In the genomic region with DNA sequence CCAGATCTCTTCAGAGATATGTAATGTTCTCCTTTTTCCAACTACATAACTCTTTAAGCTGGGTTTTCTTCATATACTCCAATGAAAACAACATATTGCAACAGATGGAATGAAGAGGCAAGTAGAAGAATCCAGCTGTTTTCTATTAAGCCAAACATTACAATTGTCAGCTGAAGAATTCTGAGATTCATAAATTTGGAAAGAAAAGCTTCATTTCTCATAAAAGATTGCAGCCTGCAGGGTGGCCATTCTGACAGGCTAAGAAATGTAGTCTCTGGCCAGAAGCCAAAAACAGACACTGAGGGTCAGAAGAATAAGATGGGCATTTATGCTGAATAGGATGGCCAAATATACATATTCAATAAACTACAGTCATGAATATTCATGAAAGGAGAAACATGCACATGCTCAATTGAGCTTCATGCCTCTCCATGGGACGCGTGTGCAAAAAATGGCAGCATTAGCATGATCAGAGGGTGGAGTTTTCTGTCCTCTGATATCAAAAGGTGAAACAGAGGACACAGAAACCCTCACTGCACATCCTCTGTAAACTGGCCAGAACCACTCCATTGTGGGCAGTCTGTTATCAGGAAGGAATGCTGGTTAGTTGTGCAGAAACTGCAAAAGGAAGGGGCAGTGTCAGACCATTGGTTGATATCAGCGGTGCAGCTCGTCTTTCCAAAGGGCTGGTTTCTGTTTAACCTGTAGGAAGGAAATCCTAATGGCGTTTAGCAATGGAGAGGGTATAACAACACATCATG, we compare ENCODE assay signal across 13 cellular contexts. TPM values are rescaled to one million over a fixed set of nuclear protein-coding genes. Genes with fewer than 3 reads are reported as not detected.
DNase-seq lines count a peak whose midpoint lies in the region; ATAC-seq, FAIRE-seq and TF ChIP-seq lines count a peak whose summit lies in the region.
"Had no signal": no experiment of that assay in that cellular context is flagged by ENCODE, and none has a peak within 500 bp of the region (broad histone marks: within the 10 kb centered on the region; RNA-seq: fewer than 3 reads in every experiment).

No MANE protein-coding gene starts in this region.

- no peak overlapping the region for H2AFZ ChIP-seq in GM23248

- H3K9me3 ChIP-seq in GM23248 (ENCODE audit: low read depth) (no peaks in the 10 kb centered on the region), adipocyte (ENCODE audit: control insufficient read depth, low read length) (no peaks in the 10 kb centered on the region), cardiac muscle cell (ENCODE audit: low read depth) (no peaks in the 10 kb centered on the region), pancreas (no peaks in the 10 kb centered on the region)
- H3K9me3 ChIP-seq: thyroid gland had no signal

- no peak for FAIRE-seq in pancreas (lab: Jason Lieb, UNC)
- FAIRE-seq in RCC 7860 (lab: Jason Lieb, UNC): no peak

- no peak for TF ChIP-seq CTCF in cardiac muscle cell (IDR thresholded peaks at IDR 0.05; ENCODE audit: low read depth, low read length)
- TF ChIP-seq CTCF in pancreas (IDR thresholded peaks at IDR 0.05): no peak

- H4K20me1 ChIP-seq in GM23248 (ENCODE audit: insufficient read depth): no peaks in the 10 kb centered on the region

- WGBS in GM23248 (ENCODE audit: low coverage in 1 of 2, low lambda C conversion rate in 2 of 2, missing lambda C conversion rate in 2 of 2), 2 experiments: 88 to 89% methylated on average over 5 of the region's 5 CpGs
- WGBS in pancreas, 2 donors: 47 to 56% methylated on average over 5 of the region's 5 CpGs

- no peaks in the 10 kb centered on the region for H3K27me3 ChIP-seq in GM23248 (replicated peaks; ENCODE audit: insufficient read depth)
- no peaks in the 10 kb centered on the region for H3K27me3 ChIP-seq in adipocyte (replicated peaks; ENCODE audit: control insufficient read depth, insufficient read depth, low read length)
- H3K27me3 ChIP-seq in cardiac muscle cell: no peaks in the 10 kb centered on the region
- no peaks in the 10 kb centered on the region for H3K27me3 ChIP-seq in pancreas
- H3K27me3 ChIP-seq: thyroid gland had no signal

- no peak overlapping the region for H3K27ac ChIP-seq in GM23248
- H3K27ac ChIP-seq in cardiac muscle cell: peak overlapping the region; percentile 30
- H3K27ac ChIP-seq in pancreas: peak overlapping the region in 1 of 4 donors; percentile 43
- H3K27ac ChIP-seq: thyroid gland had no signal

- DNase-seq in GM23248 (peak; percentile 59), adipocyte (ENCODE audit: low read depth) (peak; percentile 93), cardiac muscle cell (ENCODE audit: low read depth in 1 of 2, low spot score in 1 of 2) (peak in 1 of 2 donors; percentile 95), pancreas (no peak), NCI-H187 (lab: John Stamatoyannopoulos, UW) (no peak), mesenteric fat pad (ENCODE audit: low spot score) (no peak), RCC 7860 (ENCODE audit: low spot score) (no peak)
- no peak for DNase-seq in activated CD8-positive, alpha-beta memory T cell treated with anti-CD3 and anti-CD28 coated beads, Interleukin-2, amount 50 U/mL, for 4 hours
- DNase-seq: activated effector memory CD4-positive, alpha-beta T cell treated with anti-CD3 and anti-CD28 coated beads, Interleukin-2, amount 50 U/mL, for 16 hours; foreskin melanocyte; islet precursor cell; NCI-H2081 treated with DMSO at 0.1 percent for 48 hours; thyroid gland had no signal

- no peaks in the 10 kb centered on the region for H3K4me1 ChIP-seq in GM23248 (ENCODE audit: insufficient read depth)
- peaks cover 12% of the 10 kb centered on the region for H3K4me1 ChIP-seq in adipocyte (ENCODE audit: control insufficient read depth, insufficient read depth, low read length)
- no peaks in the 10 kb centered on the region for H3K4me1 ChIP-seq in cardiac muscle cell (ENCODE audit: low read depth)
- H3K4me1 ChIP-seq in pancreas: peaks cover 5 to 12% (median 6%) of the 10 kb centered on the region in 3 donors

- peak; percentile 34 to 73 (median 64) for ATAC-seq in pancreas

- no peak overlapping the region for H3K4me2 ChIP-seq in GM23248 (ENCODE audit: unreplicated experiment)

- H3K36me3 ChIP-seq in GM23248 (ENCODE audit: low read depth) (no peaks in the 10 kb centered on the region), adipocyte (ENCODE audit: control insufficient read depth, insufficient read depth, low read length, severe bottlenecking) (no peaks in the 10 kb centered on the region), cardiac muscle cell (no peaks in the 10 kb centered on the region), pancreas (no peaks in the 10 kb centered on the region)
- H3K36me3 ChIP-seq: thyroid gland had no signal

- H3K4me3 ChIP-seq in GM23248: no peak overlapping the region
- H3K4me3 ChIP-seq in adipocyte (ENCODE audit: low read length): peak overlapping the region; percentile 55
- no peak overlapping the region for H3K4me3 ChIP-seq in cardiac muscle cell
- H3K4me3 ChIP-seq in pancreas: no peak overlapping the region
- H3K4me3 ChIP-seq: thyroid gland had no signal

- H3K9me2 ChIP-seq in GM23248 (ENCODE audit: insufficient read depth): no peaks in the 10 kb centered on the region

- in situ Hi-C loops in GM23248 (cut with MboI): loop anchor here (10.0 kb wide), 1 partner anchor 59 kb away; no protein-coding TSS in a partner anchor

- H3K9ac ChIP-seq in GM23248 (no peak overlapping the region), adipocyte (ENCODE audit: low read length) (no peak overlapping the region)

- intact Hi-C loops in pancreas (cut with DNase I): no loop called here

- no peaks in the 10 kb centered on the region for H3F3A ChIP-seq in GM23248 (ENCODE audit: insufficient read depth)

- no peaks in the 10 kb centered on the region for H3K79me2 ChIP-seq in GM23248 (ENCODE audit: insufficient read depth)

RNA-seq across cellular contexts. Expression of a gene that starts 50.2 kb away (rescaled TPM):
- total RNA-seq in GM23248 (2014; rRNA removed; shearing (Covaris generic)): 1.0 and 5.6 TPM in 2 replicates
- polyA plus RNA-seq in GM23248 (2016; fragmentation: Nextera tagmentation; extraction: Ambion mirVana): 22.0 and 23.6 TPM in 2 replicates
- 14.4 and 20.6 TPM in 2 replicates for total RNA-seq in cardiac muscle cell
- 45.0 and 55.8 TPM in 2 replicates for polyA plus RNA-seq in cardiac muscle cell
- 10 to 100 TPM in 2 of 6 donors, 1 to 10 TPM in 4; 7.0 to 12.0 (median 9.5) TPM for total RNA-seq in pancreas
- polyA plus RNA-seq in pancreas: 1 to 10 TPM; 6.2 to 7.4 TPM
- total RNA-seq in mesenteric fat pad: 16.5 TPM

Comparison
In these comparisons a context has a peak if more than half of its experiments do, and no peak if none do; other contexts are left out.
1. DNase-seq: peak in GM23248 (single experiment) and adipocyte (single experiment); none in pancreas (0 of 6), NCI-H187 (0 of 2), mesenteric fat pad (single experiment), activated CD8-positive, alpha-beta memory T cell treated with anti-CD3 and anti-CD28 coated beads, Interleukin-2, amount 50 U/mL, for 4 hours (single experiment) and RCC 7860 (single experiment).